37 cellular contexts compared by ENCODE assay signal in genomic region chrX:2513120-2513664, GRCh38. TPM values are rescaled to one million over a fixed set of nuclear protein-coding genes. Genes with fewer than 3 reads are reported as not detected.
DNase-seq lines count a peak whose midpoint lies in the region; ATAC-seq, FAIRE-seq and TF ChIP-seq lines count a peak whose summit lies in the region.
"Had no signal": no experiment of that assay in that cellular context is flagged by ENCODE, and none has a peak within 500 bp of the region (broad histone marks: within the 10 kb centered on the region; RNA-seq: fewer than 3 reads in every experiment).

No MANE protein-coding gene starts in this region.

- H3K27ac ChIP-seq in HepG2 (ENCODE audit: extremely low read length, insufficient read depth, low read length) = no peak overlapping the region
- no peak overlapping the region for H3K27ac ChIP-seq in right lobe of liver
- no peak overlapping the region for H3K27ac ChIP-seq in astrocyte (ENCODE audit: low read depth, low read length)
- H3K27ac ChIP-seq in upper lobe of right lung = no peak overlapping the region
- H3K27ac ChIP-seq: breast epithelium, right atrium auricular region, SK-N-MC had no signal

- intact Hi-C loops in HepG2 (cut with micrococcal nuclease; ENCODE audit: unreplicated experiment) = no loop called here
- intact Hi-C loops in right lobe of liver (cut with DNase I) = no loop called here
- intact Hi-C loops in upper lobe of right lung (cut with DNase I) = no loop called here

- H2AFZ ChIP-seq in HepG2 (ENCODE audit: low read length) (no peak overlapping the region), astrocyte (ENCODE audit: low read depth, low read length) (no peak overlapping the region)

- CTCF ChIA-PET in HepG2 (lab: Yijun Ruan, JAX; ENCODE audit: low intra/inter-chr PET ratio, low total read pairs) = no interaction called here

- H3K4me3 ChIP-seq in HepG2 (replicated peaks in 1 of 3; ENCODE audit: insufficient read depth in 1 of 3, low read depth in 2 of 3, low read length in 3 of 3) (no peak overlapping the region), right lobe of liver (no peak overlapping the region), astrocyte (ENCODE audit: insufficient read depth, low read depth, low read length) (no peak overlapping the region), upper lobe of right lung (no peak overlapping the region)
- H3K4me3 ChIP-seq: breast epithelium, MG63, right atrium auricular region, SK-N-MC had no signal

- H3K4me2 ChIP-seq in HepG2 (ENCODE audit: low read depth, low read length) = no peak overlapping the region
- H3K4me2 ChIP-seq in astrocyte (ENCODE audit: low read length) = no peak overlapping the region

- no peaks in the 10 kb centered on the region for H3K9me3 Mint-ChIP-seq in astrocyte (ENCODE audit: unreplicated experiment)
- no peaks in the 10 kb centered on the region for H3K9me3 Mint-ChIP-seq in neural crest cell
- H3K9me3 Mint-ChIP-seq: activated CD4-positive, alpha-beta memory T cell treated with anti-CD3 and anti-CD28 coated beads for 36 hours; activated naive CD4-positive, alpha-beta T cell treated with anti-CD3 and anti-CD28 coated beads, Interleukin-2, amount 10 ng/mL, durations not matched to agents 7 days and 5 days; CD8-positive, alpha-beta T cell; effector memory CD8-positive, alpha-beta T cell; naive B cell; stimulated activated effector memory CD8-positive, alpha-beta T cell treated with anti-CD3 and anti-CD28 coated beads, Interleukin-12 subunit alpha, Interleukin-12 subunit beta, amount 100 ng/mL, for 72 hours; T-helper 1 cell treated with Interleukin-12 subunit alpha and Interleukin-12 subunit beta and Interleukin-4 antibody, amounts not matched to agents 30 μg/mL and 1 μg/mL, for 36 hours had no signal

- H4K20me1 ChIP-seq in HepG2 (ENCODE audit: insufficient read depth, low read length) (no peaks in the 10 kb centered on the region), astrocyte (ENCODE audit: insufficient read depth, low read length) (no peaks in the 10 kb centered on the region)

- peaks cover 4% of the 10 kb centered on the region for H3K27me3 Mint-ChIP-seq in astrocyte (ENCODE audit: low read depth, unreplicated experiment)
- no peaks in the 10 kb centered on the region for H3K27me3 Mint-ChIP-seq in neural crest cell (ENCODE audit: low read depth)
- H3K27me3 Mint-ChIP-seq: naive B cell had no signal

- H3K36me3 Mint-ChIP-seq in astrocyte (ENCODE audit: low read depth, unreplicated experiment) = no peaks in the 10 kb centered on the region
- no peaks in the 10 kb centered on the region for H3K36me3 Mint-ChIP-seq in neural crest cell (ENCODE audit: low read depth)
- H3K36me3 Mint-ChIP-seq: activated CD4-positive, alpha-beta memory T cell treated with anti-CD3 and anti-CD28 coated beads for 36 hours; activated naive CD4-positive, alpha-beta T cell treated with anti-CD3 and anti-CD28 coated beads, Interleukin-2, amount 10 ng/mL, durations not matched to agents 7 days and 5 days; CD8-positive, alpha-beta T cell; naive B cell; stimulated activated effector memory CD8-positive, alpha-beta T cell treated with anti-CD3 and anti-CD28 coated beads, Interleukin-12 subunit alpha, Interleukin-12 subunit beta, amount 100 ng/mL, for 72 hours had no signal

- peak overlapping the region; percentile 58 for H3K27ac Mint-ChIP-seq in astrocyte (ENCODE audit: unreplicated experiment)
- peak overlapping the region; percentile 43 for H3K27ac Mint-ChIP-seq in neural crest cell (ENCODE audit: unreplicated experiment)
- H3K27ac Mint-ChIP-seq: activated CD4-positive, alpha-beta memory T cell treated with anti-CD3 and anti-CD28 coated beads for 36 hours; activated naive CD4-positive, alpha-beta T cell treated with anti-CD3 and anti-CD28 coated beads, Interleukin-2, amount 10 ng/mL, durations not matched to agents 7 days and 5 days; CD8-positive, alpha-beta T cell; effector memory CD8-positive, alpha-beta T cell; stimulated activated effector memory CD8-positive, alpha-beta T cell treated with anti-CD3 and anti-CD28 coated beads, Interleukin-12 subunit alpha, Interleukin-12 subunit beta, amount 100 ng/mL, for 72 hours; T-helper 1 cell treated with Interleukin-12 subunit alpha and Interleukin-12 subunit beta and Interleukin-4 antibody, amounts not matched to agents 30 μg/mL and 1 μg/mL, for 36 hours had no signal

- FAIRE-seq in HepG2 (lab: Jason Lieb, UNC) = no peak
- FAIRE-seq in astrocyte (lab: Jason Lieb, UNC) = no peak
- FAIRE-seq: colon had no signal

- TF ChIP-seq RAD21 in HepG2 (CRISPR knock-in tag; IDR thresholded peaks at IDR 0.05) = no peak

- BruUV-seq in HepG2 (replicated peaks; lab: Mats Ljungman, UMichigan) = no TSS peak

- 8% methylated on average over 6 of the region's 6 CpGs for WGBS in HepG2 (ENCODE audit: low lambda C conversion rate)
- 45% methylated on average over 4 of the region's 6 CpGs for WGBS in right lobe of liver (ENCODE audit: insufficient coverage, low coverage, low lambda C conversion rate, missing lambda C conversion rate)

- H3K9ac ChIP-seq in HepG2 (ENCODE audit: insufficient read depth, low read depth, low read length) (no peak overlapping the region), astrocyte (ENCODE audit: low read length) (no peak overlapping the region)

- TF ChIP-seq POLR2A in HepG2 (IDR thresholded peaks at IDR 0.05; ENCODE audit: insufficient read depth in 1 of 2, low read depth in 2 of 2, low read length in 2 of 2) (no peak), right lobe of liver (IDR thresholded peaks at IDR 0.05) (no peak)

- no peak for TF ChIP-seq EP300 in HepG2 (IDR thresholded peaks at IDR 0.05; ENCODE audit: low read depth in 2 of 2, low read length in 2 of 2)
- TF ChIP-seq EP300 in HepG2 (CRISPR knock-in tag; IDR thresholded peaks at IDR 0.05; ENCODE audit: borderline replicate concordance) = no peak

- no peak for TF ChIP-seq CTCF in HepG2 (CRISPR knock-in tag; IDR thresholded peaks at IDR 0.05)
- no peak for TF ChIP-seq CTCF in right lobe of liver (IDR thresholded peaks at IDR 0.05)
- no peak for TF ChIP-seq CTCF in astrocyte (IDR thresholded peaks at IDR 0.05; ENCODE audit: insufficient read depth, low read depth, low read length)
- no peak for TF ChIP-seq CTCF in neural crest cell (conservative IDR thresholded peaks at IDR 0.05)
- TF ChIP-seq CTCF in upper lobe of right lung (IDR thresholded peaks at IDR 0.05) = no peak

- H3K79me2 ChIP-seq in HepG2 (ENCODE audit: insufficient read depth, low read length) (no peaks in the 10 kb centered on the region), astrocyte (ENCODE audit: insufficient read depth, low read length) (no peaks in the 10 kb centered on the region)

- POLR2A ChIA-PET in HepG2 (lab: Yijun Ruan, JAX) = no interaction called here

- no peaks in the 10 kb centered on the region for H3K36me3 ChIP-seq in HepG2 (replicated peaks in 1 of 2; ENCODE audit: control insufficient read depth in 1 of 2, insufficient read depth in 2 of 2, low read length in 2 of 2)
- no peaks in the 10 kb centered on the region for H3K36me3 ChIP-seq in right lobe of liver
- no peaks in the 10 kb centered on the region for H3K36me3 ChIP-seq in astrocyte (ENCODE audit: insufficient read depth, low read length)
- no peaks in the 10 kb centered on the region for H3K36me3 ChIP-seq in upper lobe of right lung
- H3K36me3 ChIP-seq: breast epithelium, MG63, right atrium auricular region had no signal

- no peaks in the 10 kb centered on the region for H3K9me3 ChIP-seq in HepG2 (ENCODE audit: low read length)
- H3K9me3 ChIP-seq in right lobe of liver = no peaks in the 10 kb centered on the region
- H3K9me3 ChIP-seq in astrocyte (ENCODE audit: insufficient read depth, low read depth, low read length) = no peaks in the 10 kb centered on the region
- H3K9me3 ChIP-seq in upper lobe of right lung = no peaks in the 10 kb centered on the region
- H3K9me3 ChIP-seq: breast epithelium, MG63, right atrium auricular region had no signal

- in situ Hi-C loops in HepG2 (cut with HindIII; ENCODE audit: extremely low pct_ligation_motif_present, low pct_unique_long_range_greater_than_20kb) = no loop called here

- ATAC-seq in HepG2 = no peak
- ATAC-seq in right lobe of liver = no peak
- ATAC-seq in upper lobe of right lung = no peak
- ATAC-seq: CD8-positive, alpha-beta T cell; effector memory CD8-positive, alpha-beta T cell; esophagus mucosa; left lobe of liver; stimulated activated effector memory CD8-positive, alpha-beta T cell treated with anti-CD3 and anti-CD28 coated beads, Interleukin-12 subunit alpha, Interleukin-12 subunit beta, amount 100 ng/mL, for 72 hours had no signal

- H3K27me3 ChIP-seq in HepG2 (ENCODE audit: control insufficient read depth in 1 of 2, insufficient read depth in 2 of 2, low read length in 2 of 2) (no peaks in the 10 kb centered on the region), right lobe of liver (no peaks in the 10 kb centered on the region), astrocyte (ENCODE audit: insufficient read depth, low read length) (peaks cover 5% of the 10 kb centered on the region), upper lobe of right lung (no peaks in the 10 kb centered on the region)
- H3K27me3 ChIP-seq: right atrium auricular region had no signal

- DNase-seq in HepG2 (ENCODE audit: low spot score) (no peak), right lobe of liver (no peak), astrocyte (ENCODE audit: low read depth) (no peak), neural crest cell (ENCODE audit: low read depth, low spot score) (no peak), upper lobe of right lung (no peak), AML-193 (lab: John Stamatoyannopoulos, UW) (no peak), hippocampal formation (lab: John Stamatoyannopoulos, UW) (no peak), T-helper 2 cell (no peak)
- DNase-seq: 8988T; activated CD4-positive, alpha-beta memory T cell treated with anti-CD3 and anti-CD28 coated beads for 36 hours; activated CD4-positive, CD25-positive, alpha-beta regulatory T cell treated with anti-CD3 and anti-CD28 coated beads, Interleukin-2, amount 50 U/mL, for 72 hours; activated CD8-positive, alpha-beta memory T cell treated with anti-CD3 and anti-CD28 coated beads, Interleukin-2, amount 50 U/mL, for 4 hours; activated naive CD4-positive, alpha-beta T cell treated with anti-CD3 and anti-CD28 coated beads, Interleukin-2, amount 10 ng/mL, durations not matched to agents 7 days and 5 days; amniotic stem cell; CD8-positive, alpha-beta T cell; DMS 273 treated with DMSO at 0.1 percent for 48 hours; effector memory CD8-positive, alpha-beta T cell; foreskin fibroblast; KG1; mesenchymal stem cell; MG63; naive B cell; NCI-H2029 treated with DMSO at 0.1 percent for 48 hours; NCI-H2227 treated with DMSO at 0.1 percent for 48 hours; NCI-H774; OCI-M1; stimulated activated CD4-positive, alpha-beta T cell treated with anti-CD3 and anti-CD28 coated beads, Interleukin-12 subunit alpha, Interleukin-12 subunit beta, amount 100 ng/mL, for 4 hours; stimulated activated CD4-positive, alpha-beta T cell treated with anti-CD3 and anti-CD28 coated beads, Interleukin-4, amount 100 ng/mL, for 24 hours; substantia nigra had no signal

- no peaks in the 10 kb centered on the region for H3K4me1 ChIP-seq in HepG2 (ENCODE audit: insufficient read depth, low read length)
- no peaks in the 10 kb centered on the region for H3K4me1 ChIP-seq in right lobe of liver
- H3K4me1 ChIP-seq in astrocyte (ENCODE audit: insufficient read depth, low read length) = no peaks in the 10 kb centered on the region
- no peaks in the 10 kb centered on the region for H3K4me1 ChIP-seq in upper lobe of right lung
- H3K4me1 ChIP-seq: breast epithelium, right atrium auricular region had no signal

- no peak overlapping the region for H3K4me3 Mint-ChIP-seq in astrocyte (ENCODE audit: unreplicated experiment)
- H3K4me3 Mint-ChIP-seq in neural crest cell = no peak overlapping the region
- H3K4me3 Mint-ChIP-seq: activated CD4-positive, alpha-beta memory T cell treated with anti-CD3 and anti-CD28 coated beads for 36 hours; activated naive CD4-positive, alpha-beta T cell treated with anti-CD3 and anti-CD28 coated beads, Interleukin-2, amount 10 ng/mL, durations not matched to agents 7 days and 5 days; CD8-positive, alpha-beta T cell; effector memory CD8-positive, alpha-beta T cell; stimulated activated effector memory CD8-positive, alpha-beta T cell treated with anti-CD3 and anti-CD28 coated beads, Interleukin-12 subunit alpha, Interleukin-12 subunit beta, amount 100 ng/mL, for 72 hours; T-helper 1 cell treated with Interleukin-12 subunit alpha and Interleukin-12 subunit beta and Interleukin-4 antibody, amounts not matched to agents 30 μg/mL and 1 μg/mL, for 36 hours had no signal

- H3K4me1 Mint-ChIP-seq in astrocyte (ENCODE audit: low read depth, unreplicated experiment) (no peaks in the 10 kb centered on the region), neural crest cell (peaks cover 26% of the 10 kb centered on the region)
- H3K4me1 Mint-ChIP-seq: activated naive CD4-positive, alpha-beta T cell treated with anti-CD3 and anti-CD28 coated beads, Interleukin-2, amount 10 ng/mL, durations not matched to agents 7 days and 5 days had no signal

RNA-seq across cellular contexts. Expression of gene DHRSX, which starts 12.4 kb away (rescaled TPM):
- total RNA-seq in HepG2 (2016; rRNA removed; fragmentation: Illumina TruSeq; extraction: Trizol) (11.4 and 15.5 TPM in 2 replicates), right lobe of liver (10 to 100 TPM; 15.6 to 34.5 (median 29.0) TPM), astrocyte (28.4 and 30.4 TPM in 2 replicates), neural crest cell (25.1 and 28.6 TPM in 2 replicates), upper lobe of right lung (34.8 TPM)
- 17.0 and 17.1 TPM in 2 replicates for total RNA-seq in HepG2 (2016; cell fraction: cytosol; rRNA removed; fragmentation: Illumina TruSeq; extraction: Trizol; ENCODE audit: low read depth)
- total RNA-seq in HepG2 (2016; cell fraction: insoluble cytoplasmic fraction; rRNA removed; fragmentation: Illumina TruSeq; extraction: Trizol) = 12.0 and 16.4 TPM in 2 replicates
- 20.4 and 22.0 TPM in 2 replicates for total RNA-seq in HepG2 (2016; cell fraction: membrane; rRNA removed; fragmentation: Illumina TruSeq; extraction: Trizol)
- 10.0 and 12.2 TPM in 2 replicates for total RNA-seq in HepG2 (2016; cell fraction: nucleus; rRNA removed; fragmentation: Illumina TruSeq; extraction: Trizol)
- polyA plus RNA-seq in HepG2 (2011; rRNA removed) = 24.3 and 28.9 TPM in 2 replicates
- 43.6 and 44.6 TPM in 2 replicates for polyA plus RNA-seq in HepG2 (2011; cell fraction: cytosol; rRNA removed)
- polyA plus RNA-seq in HepG2 (2011; cell fraction: nucleus; rRNA removed) = 19.8 and 21.8 TPM in 2 replicates
- polyA plus RNA-seq in HepG2 (2012) = 27.9 and 45.4 TPM in 2 replicates
- 32.7 and 33.4 TPM in 2 replicates for polyA plus RNA-seq in HepG2 (2016; cell fraction: cytosol; fragmentation: Illumina TruSeq; extraction: Trizol; ENCODE audit: low read depth)
- 17.5 and 19.2 TPM in 2 replicates for polyA plus RNA-seq in HepG2 (2016; cell fraction: insoluble cytoplasmic fraction; fragmentation: Illumina TruSeq; extraction: Trizol; ENCODE audit: low read depth)
- polyA plus RNA-seq in HepG2 (2016; cell fraction: membrane; fragmentation: Illumina TruSeq; extraction: Trizol; ENCODE audit: low read depth) = 32.3 and 33.0 TPM in 2 replicates
- polyA plus RNA-seq in HepG2 (2016; cell fraction: nucleus; fragmentation: Illumina TruSeq; extraction: Trizol; ENCODE audit: insufficient read depth, low read depth) = 15.6 and 21.5 TPM in 2 replicates
- polyA minus RNA-seq in HepG2 (2011; rRNA and poly(A)+ RNA removed; ENCODE audit: low replicate concordance) = 43.4 and 47.9 TPM in 2 replicates
- 18.8 and 19.4 TPM in 2 replicates for polyA minus RNA-seq in HepG2 (2011; cell fraction: cytosol; rRNA and poly(A)+ RNA removed)
- 16.5 and 19.1 TPM in 2 replicates for polyA minus RNA-seq in HepG2 (2011; cell fraction: nucleus; rRNA and poly(A)+ RNA removed)

RNA-seq across cellular contexts. Expression of gene ZBED1, which starts 12.4 kb away (rescaled TPM):
- total RNA-seq in HepG2 (2016; rRNA removed; fragmentation: Illumina TruSeq; extraction: Trizol) (28.9 and 29.8 TPM in 2 replicates), right lobe of liver (10 to 100 TPM; 21.7 to 44.6 (median 36.9) TPM), astrocyte (19.9 and 21.3 TPM in 2 replicates), neural crest cell (41.6 and 42.0 TPM in 2 replicates), upper lobe of right lung (40.0 TPM)
- 4.7 and 6.3 TPM in 2 replicates for total RNA-seq in HepG2 (2016; cell fraction: cytosol; rRNA removed; fragmentation: Illumina TruSeq; extraction: Trizol; ENCODE audit: low read depth)
- total RNA-seq in HepG2 (2016; cell fraction: insoluble cytoplasmic fraction; rRNA removed; fragmentation: Illumina TruSeq; extraction: Trizol) = 24.4 and 29.9 TPM in 2 replicates
- 21.5 and 24.7 TPM in 2 replicates for total RNA-seq in HepG2 (2016; cell fraction: membrane; rRNA removed; fragmentation: Illumina TruSeq; extraction: Trizol)
- 14.1 and 17.2 TPM in 2 replicates for total RNA-seq in HepG2 (2016; cell fraction: nucleus; rRNA removed; fragmentation: Illumina TruSeq; extraction: Trizol)
- 20.0 and 24.1 TPM in 2 replicates for polyA plus RNA-seq in HepG2 (2011; rRNA removed)
- 17.2 and 25.9 TPM in 2 replicates for polyA plus RNA-seq in HepG2 (2011; cell fraction: cytosol; rRNA removed)
- 15.2 and 18.2 TPM in 2 replicates for polyA plus RNA-seq in HepG2 (2011; cell fraction: nucleus; rRNA removed)
- polyA plus RNA-seq in HepG2 (2012) = 18.2 TPM in 2 replicates
- polyA plus RNA-seq in HepG2 (2016; cell fraction: cytosol; fragmentation: Illumina TruSeq; extraction: Trizol; ENCODE audit: low read depth) = 3.0 and 3.2 TPM in 2 replicates
- polyA plus RNA-seq in HepG2 (2016; cell fraction: insoluble cytoplasmic fraction; fragmentation: Illumina TruSeq; extraction: Trizol; ENCODE audit: low read depth) = 25.3 and 26.7 TPM in 2 replicates
- 10.1 and 11.7 TPM in 2 replicates for polyA plus RNA-seq in HepG2 (2016; cell fraction: membrane; fragmentation: Illumina TruSeq; extraction: Trizol; ENCODE audit: low read depth)
- 17.2 and 17.7 TPM in 2 replicates for polyA plus RNA-seq in HepG2 (2016; cell fraction: nucleus; fragmentation: Illumina TruSeq; extraction: Trizol; ENCODE audit: insufficient read depth, low read depth)
- polyA minus RNA-seq in HepG2 (2011; rRNA and poly(A)+ RNA removed; ENCODE audit: low replicate concordance) = 51.4 and 60.3 TPM in 2 replicates
- 25.4 and 30.2 TPM in 2 replicates for polyA minus RNA-seq in HepG2 (2011; cell fraction: cytosol; rRNA and poly(A)+ RNA removed)
- polyA minus RNA-seq in HepG2 (2011; cell fraction: nucleus; rRNA and poly(A)+ RNA removed) = 10.9 and 13.4 TPM in 2 replicates
